Comparison of ENCODE assay signal across 1 cellular context in genomic region chr10:21803374-21803773, GRCh38.
TF ChIP-seq lines count a peak whose summit lies in the region.

No MANE protein-coding gene starts in this region.

TF ChIP-seq in GM12878, 131 proteins besides CTCF, POLR2A, EP300 and RAD21 (continued from another document):
- TF ChIP-seq USF1 (IDR thresholded peaks at IDR 0.05; ENCODE audit: borderline replicate concordance, extremely low read length, insufficient read depth, low read depth, low read length) (no peak), ZNF207 (IDR thresholded peaks at IDR 0.05; ENCODE audit: borderline replicate concordance) (no peak), ATF3 (IDR thresholded peaks at IDR 0.05; ENCODE audit: borderline replicate concordance, extremely low read depth, low read depth, low read length) (no peak), SREBF2 (IDR thresholded peaks at IDR 0.05; ENCODE audit: low read length) (no peak), MYB (IDR thresholded peaks at IDR 0.05; ENCODE audit: borderline replicate concordance, low read depth, low read length) (no peak), WRNIP1 (IDR thresholded peaks at IDR 0.05; ENCODE audit: borderline replicate concordance, low read depth, low read length) (no peak), HCFC1 (IDR thresholded peaks at IDR 0.05; ENCODE audit: low read length) (no peak)
TF ChIP-seq in GM12878: peak in this region for 0.
